In genomic region chr14:86672071-86672470, GRCh38 we compare ENCODE assay signal across 23 cellular contexts.
"Had no signal": no experiment of that assay in that cellular context is flagged by ENCODE, and none has a peak within 500 bp of the region (broad histone marks: within the 10 kb centered on the region; RNA-seq: fewer than 3 reads in every experiment).

No MANE protein-coding gene starts in this region.

- H3K9me3 Mint-ChIP-seq: brain had no signal

- ATAC-seq: activated T-cell treated with anti-CD3 and anti-CD28 coated beads, Interleukin-2, amount 50 U/mL, for 4 hours; PC-3; T-helper 17 cell had no signal

- H3K4me1 Mint-ChIP-seq: activated B cell treated with CpG ODN at 0.5 μM for 24 hours; activated CD4-positive, alpha-beta T cell treated with anti-CD3 and anti-CD28 coated beads, Interleukin-2, amount 10 ng/mL, durations not matched to agents 7 days and 5 days; brain; IgD-negative memory B cell; T-helper 17 cell had no signal

- H3K27me3 Mint-ChIP-seq: activated B cell treated with CpG ODN at 0.5 μM for 24 hours; activated CD4-positive, alpha-beta memory T cell treated with anti-CD3 and anti-CD28 coated beads for 36 hours; activated CD4-positive, alpha-beta T cell treated with anti-CD3 and anti-CD28 coated beads, Interleukin-2, amount 10 ng/mL, durations not matched to agents 7 days and 5 days; activated naive CD8-positive, alpha-beta T cell; IgD-negative memory B cell; T-helper 17 cell had no signal

- H3K4me3 Mint-ChIP-seq: activated B cell treated with CpG ODN at 0.5 μM for 24 hours; activated CD4-positive, alpha-beta memory T cell treated with anti-CD3 and anti-CD28 coated beads for 36 hours; activated CD4-positive, alpha-beta T cell treated with anti-CD3 and anti-CD28 coated beads, Interleukin-2, amount 10 ng/mL, durations not matched to agents 7 days and 5 days; activated naive CD8-positive, alpha-beta T cell; activated T-cell treated with anti-CD3 and anti-CD28 coated beads, Interleukin-2, amount 50 U/mL, for 4 hours; brain; IgD-negative memory B cell; T-helper 17 cell had no signal

- H3K36me3 Mint-ChIP-seq: activated CD4-positive, alpha-beta memory T cell treated with anti-CD3 and anti-CD28 coated beads for 36 hours; activated naive CD8-positive, alpha-beta T cell; brain; IgD-negative memory B cell had no signal

- H3K27ac Mint-ChIP-seq: activated B cell treated with CpG ODN at 0.5 μM for 24 hours; activated CD4-positive, alpha-beta memory T cell treated with anti-CD3 and anti-CD28 coated beads for 36 hours; activated CD4-positive, alpha-beta T cell treated with anti-CD3 and anti-CD28 coated beads, Interleukin-2, amount 10 ng/mL, durations not matched to agents 7 days and 5 days; activated naive CD8-positive, alpha-beta T cell; brain; IgD-negative memory B cell; T-helper 17 cell had no signal

- DNase-seq: activated B cell treated with CpG ODN at 0.5 μM for 24 hours; activated CD4-positive, alpha-beta memory T cell treated with anti-CD3 and anti-CD28 coated beads for 36 hours; activated CD4-positive, alpha-beta T cell treated with anti-CD3 and anti-CD28 coated beads, Interleukin-2, amount 10 ng/mL, durations not matched to agents 7 days and 5 days; activated CD8-positive, alpha-beta memory T cell treated with anti-CD3 and anti-CD28 coated beads for 24 hours; activated effector memory CD4-positive, alpha-beta T cell treated with anti-CD3 and anti-CD28 coated beads, Interleukin-2, amount 50 U/mL, for 16 hours; activated naive CD4-positive, alpha-beta T cell treated with Interleukin-2 at 50 U/mL for 16 hours; activated T-cell treated with anti-CD3 and anti-CD28 coated beads, Interleukin-2, amount 50 U/mL, for 4 hours; amygdala; cerebellar nuclear complex; KG1; NCI-H1092; NCI-H1417; NCI-H1930; NCI-H2227 treated with DMSO at 0.1 percent for 48 hours; NCI-H446 treated with DMSO at 0.1 percent for 48 hours; NCI-H524 treated with DMSO at 0.1 percent for 48 hours; PC-3; SHP77 treated with DMSO at 0.1 percent for 48 hours; T-helper 17 cell; T-helper 9 cell had no signal
